Comparison of ENCODE assay signal across 10 cellular contexts in genomic region chr20:48298851-48299484, GRCh38.
DNase-seq lines count a peak whose midpoint lies in the region; ATAC-seq, FAIRE-seq and TF ChIP-seq lines count a peak whose summit lies in the region.
"Had no signal": no experiment of that assay in that cellular context is flagged by ENCODE, and none has a peak within 500 bp of the region (broad histone marks: within the 10 kb centered on the region; RNA-seq: fewer than 3 reads in every experiment).

No MANE protein-coding gene starts in this region.

- intact Hi-C loops in left colon (cut with DNase I, micrococcal nuclease), result no loop called here

- TF ChIP-seq CTCF in fibroblast of the aortic adventitia (IDR thresholded peaks at IDR 0.05; ENCODE audit: insufficient read depth, low read length), result no peak

- ATAC-seq in GM21737 (IDR thresholded peaks at IDR 0.05; ENCODE audit: unreplicated experiment), result no peak
- ATAC-seq in left colon, result no peak
- ATAC-seq: natural killer cell treated with Interleukin-12 subunit alpha and Interleukin-12 subunit beta and Interleukin-15 and Interleukin-18, amount 100 ng/mL, for 72 hours had no signal

- FAIRE-seq in HTR-8/SVneo (lab: Jason Lieb, UNC), result no peak
- peak; percentile 61 for FAIRE-seq in RCC 7860 (lab: Jason Lieb, UNC)
- FAIRE-seq in GM12891 (lab: Jason Lieb, UNC), result no peak

- no peak overlapping the region for H3K4me3 ChIP-seq in fibroblast of the aortic adventitia (ENCODE audit: low read depth, low read length)
- H3K4me3 ChIP-seq: breast epithelium had no signal

- DNase-seq in HTR-8/SVneo (ENCODE audit: insufficient read length, low spot score) (peak; percentile 87), RCC 7860 (ENCODE audit: low spot score) (peak; percentile 87), fibroblast of the aortic adventitia (ENCODE audit: low read depth) (peak; percentile 95), stromal cell of bone marrow (ENCODE audit: low read depth) (peak; percentile 77), GM12891 (ENCODE audit: insufficient read length, low spot score) (no peak), left colon (no peak), NK-92 (lab: John Stamatoyannopoulos, UW; ENCODE audit: unreplicated experiment) (no peak)

- TF ChIP-seq POLR2A in GM12891 (IDR thresholded peaks at IDR 0.05; ENCODE audit: low read depth, low read length), result no peak

TF ChIP-seq in GM12891, 5 proteins besides CTCF, POLR2A, EP300 and RAD21:
- TF ChIP-seq PAX5 (IDR thresholded peaks at IDR 0.05; ENCODE audit: insufficient read depth, low read length, severe bottlenecking) (no peak), TAF1 (IDR thresholded peaks at IDR 0.05; ENCODE audit: low read depth, low read length) (no peak), POLR2AphosphoS5 (IDR thresholded peaks at IDR 0.05; ENCODE audit: low read depth, low read length) (no peak)
TF ChIP-seq in GM12891: peak in this region for 0.

Comparison
In these comparisons a context has a peak if more than half of its experiments do, and no peak if none do; other contexts are left out.
1. DNase-seq: peak in HTR-8/SVneo (single experiment), RCC 7860 (single experiment), fibroblast of the aortic adventitia (single experiment) and stromal cell of bone marrow (single experiment); none in GM12891 (single experiment), left colon (0 of 2) and NK-92 (single experiment).